1 cellular context compared by ENCODE assay signal in the genomic region with DNA sequence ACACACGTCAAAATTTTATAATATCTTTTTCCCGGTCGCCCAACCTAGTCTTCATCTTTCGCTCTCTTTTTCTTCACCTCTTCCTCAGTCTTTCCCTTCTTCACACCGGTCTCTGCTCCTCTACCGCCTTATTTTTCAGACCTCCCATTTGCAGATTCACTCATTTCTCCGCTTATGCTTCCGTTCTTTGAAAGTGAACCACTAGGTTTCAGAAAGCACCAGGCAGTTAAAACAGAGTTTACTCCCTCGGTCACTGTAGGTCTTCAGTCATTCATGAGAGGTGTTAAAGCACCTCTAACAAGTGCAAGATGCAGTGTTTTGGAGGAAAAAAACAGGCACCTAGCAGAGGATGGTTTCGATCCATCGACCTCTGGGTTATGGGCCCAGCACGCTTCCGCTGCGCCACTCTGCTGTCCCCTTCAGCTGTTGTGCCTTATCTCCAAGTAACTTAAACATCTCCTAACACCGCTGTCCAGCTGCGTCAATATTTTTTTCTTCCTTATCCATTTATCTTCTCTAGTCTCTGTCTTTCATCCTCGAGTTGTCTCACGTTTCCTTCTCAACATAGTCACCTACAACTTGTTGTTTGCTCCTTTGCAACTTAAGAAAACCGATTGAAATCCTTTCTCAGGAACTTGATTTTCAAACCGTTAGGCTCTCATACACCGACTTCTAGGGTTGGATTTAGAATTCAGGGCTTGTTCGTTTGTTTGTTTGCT.
TF ChIP-seq lines count a peak whose summit lies in the region.

No MANE protein-coding gene starts in this region.

TF ChIP-seq in GM23338, 12 proteins besides CTCF, POLR2A, EP300 and RAD21 (continued from another document):
- TF ChIP-seq, protein P1, sequence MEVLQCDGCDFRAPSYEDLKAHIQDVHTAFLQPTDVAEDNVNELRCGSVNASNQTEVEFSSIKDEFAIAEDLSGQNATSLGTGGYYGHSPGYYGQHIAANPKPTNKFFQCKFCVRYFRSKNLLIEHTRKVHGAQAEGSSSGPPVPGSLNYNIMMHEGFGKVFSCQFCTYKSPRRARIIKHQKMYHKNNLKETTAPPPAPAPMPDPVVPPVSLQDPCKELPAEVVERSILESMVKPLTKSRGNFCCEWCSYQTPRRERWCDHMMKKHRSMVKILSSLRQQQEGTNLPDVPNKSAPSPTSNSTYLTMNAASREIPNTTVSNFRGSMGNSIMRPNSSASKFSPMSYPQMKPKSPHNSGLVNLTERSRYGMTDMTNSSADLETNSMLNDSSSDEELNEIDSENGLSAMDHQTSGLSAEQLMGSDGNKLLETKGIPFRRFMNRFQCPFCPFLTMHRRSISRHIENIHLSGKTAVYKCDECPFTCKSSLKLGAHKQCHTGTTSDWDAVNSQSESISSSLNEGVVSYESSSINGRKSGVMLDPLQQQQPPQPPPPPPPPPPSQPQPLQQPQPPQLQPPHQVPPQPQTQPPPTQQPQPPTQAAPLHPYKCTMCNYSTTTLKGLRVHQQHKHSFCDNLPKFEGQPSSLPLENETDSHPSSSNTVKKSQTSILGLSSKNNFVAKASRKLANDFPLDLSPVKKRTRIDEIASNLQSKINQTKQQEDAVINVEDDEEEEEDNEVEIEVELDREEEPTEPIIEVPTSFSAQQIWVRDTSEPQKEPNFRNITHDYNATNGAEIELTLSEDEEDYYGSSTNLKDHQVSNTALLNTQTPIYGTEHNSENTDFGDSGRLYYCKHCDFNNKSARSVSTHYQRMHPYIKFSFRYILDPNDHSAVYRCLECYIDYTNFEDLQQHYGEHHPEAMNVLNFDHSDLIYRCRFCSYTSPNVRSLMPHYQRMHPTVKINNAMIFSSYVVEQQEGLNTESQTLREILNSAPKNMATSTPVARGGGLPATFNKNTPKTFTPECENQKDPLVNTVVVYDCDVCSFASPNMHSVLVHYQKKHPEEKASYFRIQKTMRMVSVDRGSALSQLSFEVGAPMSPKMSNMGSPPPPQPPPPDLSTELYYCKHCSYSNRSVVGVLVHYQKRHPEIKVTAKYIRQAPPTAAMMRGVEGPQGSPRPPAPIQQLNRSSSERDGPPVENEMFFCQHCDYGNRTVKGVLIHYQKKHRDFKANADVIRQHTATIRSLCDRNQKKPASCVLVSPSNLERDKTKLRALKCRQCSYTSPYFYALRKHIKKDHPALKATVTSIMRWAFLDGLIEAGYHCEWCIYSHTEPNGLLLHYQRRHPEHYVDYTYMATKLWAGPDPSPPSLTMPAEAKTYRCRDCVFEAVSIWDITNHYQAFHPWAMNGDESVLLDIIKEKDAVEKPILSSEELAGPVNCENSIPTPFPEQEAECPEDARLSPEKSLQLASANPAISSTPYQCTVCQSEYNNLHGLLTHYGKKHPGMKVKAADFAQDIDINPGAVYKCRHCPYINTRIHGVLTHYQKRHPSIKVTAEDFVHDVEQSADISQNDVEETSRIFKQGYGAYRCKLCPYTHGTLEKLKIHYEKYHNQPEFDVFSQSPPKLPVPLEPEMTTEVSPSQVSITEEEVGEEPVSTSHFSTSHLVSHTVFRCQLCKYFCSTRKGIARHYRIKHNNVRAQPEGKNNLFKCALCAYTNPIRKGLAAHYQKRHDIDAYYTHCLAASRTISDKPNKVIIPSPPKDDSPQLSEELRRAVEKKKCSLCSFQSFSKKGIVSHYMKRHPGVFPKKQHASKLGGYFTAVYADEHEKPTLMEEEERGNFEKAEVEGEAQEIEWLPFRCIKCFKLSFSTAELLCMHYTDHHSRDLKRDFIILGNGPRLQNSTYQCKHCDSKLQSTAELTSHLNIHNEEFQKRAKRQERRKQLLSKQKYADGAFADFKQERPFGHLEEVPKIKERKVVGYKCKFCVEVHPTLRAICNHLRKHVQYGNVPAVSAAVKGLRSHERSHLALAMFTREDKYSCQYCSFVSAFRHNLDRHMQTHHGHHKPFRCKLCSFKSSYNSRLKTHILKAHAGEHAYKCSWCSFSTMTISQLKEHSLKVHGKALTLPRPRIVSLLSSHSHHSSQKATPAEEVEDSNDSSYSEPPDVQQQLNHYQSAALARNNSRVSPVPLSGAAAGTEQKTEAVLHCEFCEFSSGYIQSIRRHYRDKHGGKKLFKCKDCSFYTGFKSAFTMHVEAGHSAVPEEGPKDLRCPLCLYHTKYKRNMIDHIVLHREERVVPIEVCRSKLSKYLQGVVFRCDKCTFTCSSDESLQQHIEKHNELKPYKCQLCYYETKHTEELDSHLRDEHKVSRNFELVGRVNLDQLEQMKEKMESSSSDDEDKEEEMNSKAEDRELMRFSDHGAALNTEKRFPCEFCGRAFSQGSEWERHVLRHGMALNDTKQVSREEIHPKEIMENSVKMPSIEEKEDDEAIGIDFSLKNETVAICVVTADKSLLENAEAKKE (CRISPR knock-in tag; IDR thresholded peaks at IDR 0.05): no peak
